Comparison of ENCODE assay signal across 2 cellular contexts in the genomic region with DNA sequence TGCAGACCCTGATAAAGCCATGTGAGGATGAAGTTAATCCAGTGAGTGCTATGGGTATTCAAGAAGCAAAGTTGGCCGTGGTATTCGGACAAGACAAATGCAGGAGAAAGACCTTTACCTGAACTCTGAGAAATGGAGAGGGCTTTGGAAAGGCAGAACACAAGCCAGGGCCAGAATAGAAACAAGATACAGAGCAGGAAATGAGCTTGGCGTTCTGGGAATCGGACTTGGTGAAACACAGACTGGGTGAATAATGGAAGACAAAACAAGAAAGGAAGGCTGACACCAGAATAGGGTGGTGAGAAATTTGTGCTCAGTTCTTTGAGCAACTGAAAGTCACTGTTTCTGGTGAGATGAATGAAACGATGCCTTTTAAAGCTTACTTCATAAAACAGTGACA.
TF ChIP-seq lines count a peak whose summit lies in the region.

No MANE protein-coding gene starts in this region.

TF ChIP-seq in SK-N-SH, 30 proteins besides CTCF, POLR2A, EP300 and RAD21:
- TF ChIP-seq RFX5 (IDR thresholded peaks at IDR 0.05; ENCODE audit: low read length), result no peak
- TF ChIP-seq, protein P1, sequence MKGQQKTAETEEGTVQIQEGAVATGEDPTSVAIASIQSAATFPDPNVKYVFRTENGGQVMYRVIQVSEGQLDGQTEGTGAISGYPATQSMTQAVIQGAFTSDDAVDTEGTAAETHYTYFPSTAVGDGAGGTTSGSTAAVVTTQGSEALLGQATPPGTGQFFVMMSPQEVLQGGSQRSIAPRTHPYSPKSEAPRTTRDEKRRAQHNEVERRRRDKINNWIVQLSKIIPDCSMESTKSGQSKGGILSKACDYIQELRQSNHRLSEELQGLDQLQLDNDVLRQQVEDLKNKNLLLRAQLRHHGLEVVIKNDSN (IDR thresholded peaks at IDR 0.05; ENCODE audit: borderline replicate concordance, low read depth), result no peak
- 0 out of 2 replicates have a peak, but pooled peaks have one; percentile 9 for TF ChIP-seq PBX3 (IDR thresholded peaks at IDR 0.05)
- TF ChIP-seq POLR2AphosphoS5 (IDR thresholded peaks at IDR 0.05; ENCODE audit: low read depth, low read length), result peak; percentile 27; the same call in 1 of the 2 replicates
- TF ChIP-seq FOXJ3 (CRISPR knock-in tag; IDR thresholded peaks at IDR 0.05), result no peak
- peak; percentile 24; the same call in 1 of the 2 replicates for TF ChIP-seq TCF12 (IDR thresholded peaks at IDR 0.05)
- TF ChIP-seq FOSL2 (IDR thresholded peaks at IDR 0.05; ENCODE audit: borderline replicate concordance, low read depth), result no peak
TF ChIP-seq in SK-N-SH: peak in this region for 3.

TF ChIP-seq in HepG2, 621 proteins besides CTCF, POLR2A, EP300 and RAD21:
- no peak for TF ChIP-seq SNAPC2 (CRISPR knock-in tag; IDR thresholded peaks at IDR 0.05)
- TF ChIP-seq ZNF777 (CRISPR knock-in tag; IDR thresholded peaks at IDR 0.05), result no peak
- TF ChIP-seq MBNL3 (CRISPR knock-in tag; conservative IDR thresholded peaks at IDR 0.05), result no peak
- TF ChIP-seq MEF2D (CRISPR knock-in tag; IDR thresholded peaks at IDR 0.05), result no peak
- TF ChIP-seq KLF15 (CRISPR knock-in tag; IDR thresholded peaks at IDR 0.05; ENCODE audit: borderline replicate concordance), result no peak
- no peak for TF ChIP-seq ARID5B (CRISPR knock-in tag; IDR thresholded peaks at IDR 0.05)
- TF ChIP-seq ZNF563 (CRISPR knock-in tag; IDR thresholded peaks at IDR 0.05), result no peak
- TF ChIP-seq, protein P2, sequence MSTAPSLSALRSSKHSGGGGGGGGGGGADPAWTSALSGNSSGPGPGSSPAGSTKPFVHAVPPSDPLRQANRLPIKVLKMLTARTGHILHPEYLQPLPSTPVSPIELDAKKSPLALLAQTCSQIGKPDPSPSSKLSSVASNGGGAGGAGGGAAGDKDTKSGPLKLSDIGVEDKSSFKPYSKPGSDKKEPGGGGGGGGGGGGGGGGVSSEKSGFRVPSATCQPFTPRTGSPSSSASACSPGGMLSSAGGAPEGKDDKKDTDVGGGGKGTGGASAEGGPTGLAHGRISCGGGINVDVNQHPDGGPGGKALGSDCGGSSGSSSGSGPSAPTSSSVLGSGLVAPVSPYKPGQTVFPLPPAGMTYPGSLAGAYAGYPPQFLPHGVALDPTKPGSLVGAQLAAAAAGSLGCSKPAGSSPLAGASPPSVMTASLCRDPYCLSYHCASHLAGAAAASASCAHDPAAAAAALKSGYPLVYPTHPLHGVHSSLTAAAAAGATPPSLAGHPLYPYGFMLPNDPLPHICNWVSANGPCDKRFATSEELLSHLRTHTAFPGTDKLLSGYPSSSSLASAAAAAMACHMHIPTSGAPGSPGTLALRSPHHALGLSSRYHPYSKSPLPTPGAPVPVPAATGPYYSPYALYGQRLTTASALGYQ (CRISPR knock-in tag; IDR thresholded peaks at IDR 0.05), result no peak
- no peak for TF ChIP-seq THAP11 (CRISPR knock-in tag; IDR thresholded peaks at IDR 0.05)
- TF ChIP-seq ZNF484 (CRISPR knock-in tag; IDR thresholded peaks at IDR 0.05; ENCODE audit: borderline replicate concordance, low read depth), result no peak
- no peak for TF ChIP-seq ZNF20 (CRISPR knock-in tag; IDR thresholded peaks at IDR 0.05)
- TF ChIP-seq ZKSCAN8 (CRISPR knock-in tag; IDR thresholded peaks at IDR 0.05; ENCODE audit: borderline replicate concordance), result no peak
- TF ChIP-seq FLYWCH1 (CRISPR knock-in tag; IDR thresholded peaks at IDR 0.05), result no peak
- no peak for TF ChIP-seq ZNF570 (CRISPR knock-in tag; IDR thresholded peaks at IDR 0.05; ENCODE audit: borderline replicate concordance)
